Comparison of ENCODE assay signal across 21 cellular contexts in the genomic region with DNA sequence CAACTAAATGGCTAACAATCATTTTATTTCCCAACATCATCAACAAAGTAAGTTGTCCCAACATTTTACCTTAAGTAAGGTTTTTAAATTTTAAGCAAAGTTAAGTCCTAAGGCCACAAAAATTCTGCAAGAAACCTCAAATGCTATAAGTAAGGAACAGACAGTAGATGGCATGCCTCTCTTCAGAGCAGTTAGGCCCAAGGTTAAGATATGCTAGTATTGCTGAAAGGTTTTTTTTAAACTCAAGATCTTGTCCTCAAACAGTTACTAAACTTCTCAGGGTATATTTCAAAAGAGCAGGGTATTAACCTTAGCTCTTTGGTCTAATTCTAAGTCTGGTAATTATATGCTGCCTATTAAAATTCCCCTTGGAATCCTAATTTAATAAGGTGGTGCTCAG. TPM values are rescaled to one million over a fixed set of nuclear protein-coding genes. Genes with fewer than 3 reads are reported as not detected.
A peak's percentile ranks its signal among the peaks of the same experiment; 100 is the strongest.
DNase-seq lines count a peak whose midpoint lies in the region; ATAC-seq and TF ChIP-seq lines count a peak whose summit lies in the region.
"Had no signal": no experiment of that assay in that cellular context is flagged by ENCODE, and none has a peak within 500 bp of the region (broad histone marks: within the 10 kb centered on the region; RNA-seq: fewer than 3 reads in every experiment).

No MANE protein-coding gene starts in this region.

- peaks cover 3% of the 10 kb centered on the region for H3K9me3 Mint-ChIP-seq in nephron progenitor cell
- H3K9me3 Mint-ChIP-seq: activated T-helper 1 cell treated with anti-CD3 and anti-CD28 coated beads, Interleukin-12 subunit alpha, Interleukin-12 subunit beta, Interleukin-2, Interleukin-4 antibody, amounts not matched to agents 30 ng/mL and 10 ng/mL and 1 ng/mL, durations not matched to agents 14 hours and 24 hours and 36 hours; central memory CD8-positive, alpha-beta T cell; H9 had no signal

- no peak for DNase-seq in HCT116 (ENCODE audit: low read depth, low spot score)
- DNase-seq in RPMI7951 (ENCODE audit: low read depth) = peak; percentile 3
- no peak for DNase-seq in epithelial cell of proximal tubule (ENCODE audit: low read depth)
- no peak for DNase-seq in nephron progenitor cell
- DNase-seq in sciatic nerve (ENCODE audit: low spot score) = no peak
- DNase-seq: activated CD4-positive, CD25-positive, alpha-beta regulatory T cell; DMS 273 treated with DMSO at 0.1 percent for 48 hours; gastrocnemius medialis; H9; NCI-H1105 treated with DMSO at 0.1 percent for 48 hours; NK-92 treated with Interleukin-12 subunit alpha and Interleukin-12 subunit beta, amount 100 ng/mL, for 24 hours; psoas muscle; SHP77; spleen; T-helper 2 cell; tibial artery had no signal

- no peak for TF ChIP-seq CTCF in HCT116 (IDR thresholded peaks at IDR 0.05 in 2 of 3, conservative IDR thresholded peaks at IDR 0.05 in 1 of 3; ENCODE audit: borderline replicate concordance in 1 of 3, insufficient read depth in 1 of 3, low read depth in 2 of 3, low read length in 2 of 3)
- TF ChIP-seq CTCF in epithelial cell of proximal tubule (conservative IDR thresholded peaks at IDR 0.05; ENCODE audit: low read depth, low read length) = peak; percentile 30
- TF ChIP-seq CTCF in nephron progenitor cell (IDR thresholded peaks at IDR 0.05) = no peak

- RAD21 ChIA-PET in HCT116 (lab: Charles Lee; ENCODE audit: low non-redundant PET in 1 of 2, low total read pairs in 2 of 2, uncharacterized antibody in 2 of 2, unreplicated experiment in 2 of 2) = no interaction called here

- peaks cover 4 to 6% of the 10 kb centered on the region in 2 experiments; a peak in 3 of 4 replicates for H3K36me3 ChIP-seq in HCT116 (ENCODE audit: control insufficient read depth in 1 of 2, insufficient read depth in 2 of 2, low read length in 2 of 2)

- H3K4me2 ChIP-seq in HCT116 (ENCODE audit: low read length) = no peak overlapping the region

- no peak for TF ChIP-seq POLR2A in HCT116 (IDR thresholded peaks at IDR 0.05; ENCODE audit: borderline replicate concordance, extremely low read depth, insufficient read depth, insufficient read length)

- peaks cover 56% of the 10 kb centered on the region for H3K36me3 Mint-ChIP-seq in nephron progenitor cell (ENCODE audit: low read depth)

- no peak overlapping the region for H3K27ac ChIP-seq in HCT116 (ENCODE audit: low read depth, low read length)
- H3K27ac ChIP-seq: left lung, psoas muscle, spleen, tibial artery had no signal

- no peaks in the 10 kb centered on the region for H3K4me1 ChIP-seq in HCT116 (ENCODE audit: control insufficient read depth in 1 of 2, insufficient read depth in 2 of 2, low read length in 2 of 2)

- intact Hi-C loops in HCT116 (cut with micrococcal nuclease) (no loop called here), sciatic nerve (cut with DNase I) (no loop called here)

- BruUV-seq in HCT116 (replicated peaks; lab: Mats Ljungman, UMichigan) = no TSS peak

- no peaks in the 10 kb centered on the region for H3K9me3 ChIP-seq in HCT116 (ENCODE audit: control insufficient read depth in 1 of 2, insufficient read depth in 1 of 2, low read depth in 1 of 2, low read length in 2 of 2)
- H3K9me3 ChIP-seq: gastrocnemius medialis, left lung, psoas muscle, spleen, tibial artery had no signal

- H3K4me3 ChIP-seq in HCT116 (replicated peaks in 1 of 2; ENCODE audit: low read depth in 1 of 2, low read length in 2 of 2) = no peak overlapping the region
- no peak overlapping the region for H3K4me3 ChIP-seq in epithelial cell of proximal tubule (ENCODE audit: low read depth, low read length)
- H3K4me3 ChIP-seq: gastrocnemius medialis, left lung, psoas muscle, spleen, tibial artery had no signal

- H4K20me1 ChIP-seq in HCT116 (ENCODE audit: insufficient read depth) = no peaks in the 10 kb centered on the region

- H3K27ac Mint-ChIP-seq in nephron progenitor cell = peak overlapping the region; percentile 4

- CTCF ChIA-PET in HCT116 (lab: Charles Lee) = no interaction called here

- no peaks in the 10 kb centered on the region for H3K4me1 Mint-ChIP-seq in nephron progenitor cell

- TF ChIP-seq RAD21 in HCT116 (IDR thresholded peaks at IDR 0.05; ENCODE audit: low read depth) = peak; percentile 20

- H3K27me3 ChIP-seq in HCT116 (ENCODE audit: insufficient read depth, low read length) = no peaks in the 10 kb centered on the region
- H3K27me3 ChIP-seq: gastrocnemius medialis, left lung, spleen, tibial artery had no signal

- no peaks in the 10 kb centered on the region for H3K27me3 Mint-ChIP-seq in nephron progenitor cell (ENCODE audit: low read depth, poor library complexity)
- H3K27me3 Mint-ChIP-seq: central memory CD8-positive, alpha-beta T cell had no signal

- no peaks in the 10 kb centered on the region for H3K79me2 ChIP-seq in HCT116 (ENCODE audit: insufficient read depth, low read length)

- no peak overlapping the region for H3K9ac ChIP-seq in HCT116 (ENCODE audit: low read length)

- H3K4me3 Mint-ChIP-seq in nephron progenitor cell = no peak overlapping the region
- H3K4me3 Mint-ChIP-seq: activated T-helper 1 cell treated with anti-CD3 and anti-CD28 coated beads, Interleukin-12 subunit alpha, Interleukin-12 subunit beta, Interleukin-2, Interleukin-4 antibody, amounts not matched to agents 30 ng/mL and 10 ng/mL and 1 ng/mL, durations not matched to agents 14 hours and 24 hours and 36 hours; central memory CD8-positive, alpha-beta T cell; H9 had no signal

- ATAC-seq in HCT116 = no peak
- no peak for ATAC-seq in HG03039 (IDR thresholded peaks at IDR 0.05; ENCODE audit: unreplicated experiment)
- no peak for ATAC-seq in HG02763 (IDR thresholded peaks at IDR 0.05; ENCODE audit: unreplicated experiment)
- no peak for ATAC-seq in sciatic nerve
- ATAC-seq: gastrocnemius medialis, left lung had no signal

- POLR2A ChIA-PET in HCT116 (lab: Charles Lee) = no interaction called here

- no peak overlapping the region for H2AFZ ChIP-seq in HCT116 (ENCODE audit: low read depth, low read length, poor library complexity, severe bottlenecking)

- no peaks in the 10 kb centered on the region for H3K9me2 ChIP-seq in HCT116 (ENCODE audit: insufficient read depth)

TF ChIP-seq in HCT116, 20 proteins besides CTCF, POLR2A, EP300 and RAD21:
- TF ChIP-seq ZNF274 (IDR thresholded peaks at IDR 0.05; ENCODE audit: low read depth, low read length) (no peak), SP1 (IDR thresholded peaks at IDR 0.05; ENCODE audit: low read depth) (no peak), ELF1 (IDR thresholded peaks at IDR 0.05; ENCODE audit: borderline replicate concordance, low read depth) (no peak), EZH2phosphoT487 (IDR thresholded peaks at IDR 0.05; ENCODE audit: borderline replicate concordance) (no peak), POLR2AphosphoS5 (IDR thresholded peaks at IDR 0.05; ENCODE audit: low read depth, low read length) (no peak), CEBPB (IDR thresholded peaks at IDR 0.05; ENCODE audit: low read depth) (no peak), ZFX (IDR thresholded peaks at IDR 0.05) (no peak), SIN3A (IDR thresholded peaks at IDR 0.05; ENCODE audit: low read depth) (no peak), EZH2 (IDR thresholded peaks at IDR 0.05) (no peak)
- TF ChIP-seq, protein P1, sequence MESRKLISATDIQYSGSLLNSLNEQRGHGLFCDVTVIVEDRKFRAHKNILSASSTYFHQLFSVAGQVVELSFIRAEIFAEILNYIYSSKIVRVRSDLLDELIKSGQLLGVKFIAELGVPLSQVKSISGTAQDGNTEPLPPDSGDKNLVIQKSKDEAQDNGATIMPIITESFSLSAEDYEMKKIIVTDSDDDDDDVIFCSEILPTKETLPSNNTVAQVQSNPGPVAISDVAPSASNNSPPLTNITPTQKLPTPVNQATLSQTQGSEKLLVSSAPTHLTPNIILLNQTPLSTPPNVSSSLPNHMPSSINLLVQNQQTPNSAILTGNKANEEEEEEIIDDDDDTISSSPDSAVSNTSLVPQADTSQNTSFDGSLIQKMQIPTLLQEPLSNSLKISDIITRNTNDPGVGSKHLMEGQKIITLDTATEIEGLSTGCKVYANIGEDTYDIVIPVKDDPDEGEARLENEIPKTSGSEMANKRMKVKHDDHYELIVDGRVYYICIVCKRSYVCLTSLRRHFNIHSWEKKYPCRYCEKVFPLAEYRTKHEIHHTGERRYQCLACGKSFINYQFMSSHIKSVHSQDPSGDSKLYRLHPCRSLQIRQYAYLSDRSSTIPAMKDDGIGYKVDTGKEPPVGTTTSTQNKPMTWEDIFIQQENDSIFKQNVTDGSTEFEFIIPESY (IDR thresholded peaks at IDR 0.05; ENCODE audit: extremely low read depth, insufficient replicate concordance, low read length) = no peak

RNA-seq across cellular contexts. Expression of a gene that starts 35.1 kb away (rescaled TPM):
- total RNA-seq in HCT116 (2021; ENCODE audit: unreplicated experiment) = 38.4 TPM
- polyA plus RNA-seq in HCT116 (2012) = 19.9 and 20.1 TPM in 2 replicates
- 50.0 and 55.8 TPM in 2 replicates for total RNA-seq in RPMI7951 (2014; rRNA removed; shearing (Covaris generic))
- 24.7 and 42.3 TPM in 2 replicates for total RNA-seq in epithelial cell of proximal tubule
- total RNA-seq in sciatic nerve = 143 TPM
